ENCODE assay signal across 14 cellular contexts in genomic region chr19:23310729-23311211, GRCh38.
DNase-seq lines count a peak whose midpoint lies in the region; ATAC-seq and TF ChIP-seq lines count a peak whose summit lies in the region.
"Had no signal": no experiment of that assay in that cellular context is flagged by ENCODE, and none has a peak within 500 bp of the region (broad histone marks: within the 10 kb centered on the region; RNA-seq: fewer than 3 reads in every experiment).

No MANE protein-coding gene starts in this region.

- no peaks in the 10 kb centered on the region for H3K4me1 ChIP-seq in IMR-90 (ENCODE audit: control insufficient read depth, insufficient read depth, low read length)
- peaks cover 4% of the 10 kb centered on the region; the same call in 1 of the 2 replicates for H3K4me1 ChIP-seq in PC-9 (replicated peaks; ENCODE audit: insufficient read depth)
- H3K4me1 ChIP-seq: BLaER1, Caco-2 had no signal

- no peak overlapping the region for H2BK15ac ChIP-seq in IMR-90 (ENCODE audit: low read depth, low read length)

- intact Hi-C loops in IMR-90 (cut with micrococcal nuclease) (no loop called here), PC-9 (cut with micrococcal nuclease; ENCODE audit: unreplicated experiment) (no loop called here), MCF 10A (cut with micrococcal nuclease) (no loop called here)
- intact Hi-C loops in activated T-helper 1 cell treated with anti-CD3 and anti-CD28 coated beads, Interleukin-12 subunit alpha, Interleukin-12 subunit beta, Interleukin-2, Interleukin-4 antibody, amounts not matched to agents 30 ng/mL and 10 ng/mL and 1 ng/mL, durations not matched to agents 14 hours and 24 hours and 36 hours (cut with micrococcal nuclease) = no loop called here

- no peak for TF ChIP-seq RAD21 in IMR-90 (IDR thresholded peaks at IDR 0.05; ENCODE audit: low read length)

- POLR2A ChIA-PET in IMR-90 (lab: Charles Lee; ENCODE audit: unreplicated experiment) = no interaction called here
- POLR2A ChIA-PET in PC-9 (lab: Charles Lee; ENCODE audit: unreplicated experiment) = no interaction called here
- POLR2A ChIA-PET in MCF 10A (lab: Yijun Ruan, JAX) = interaction anchor here (0.6 to 0.9 kb wide), 5 partner anchors 10 to 915 kb away, joined by 3 read pairs; no protein-coding TSS in a partner anchor

- no peaks in the 10 kb centered on the region for H3K79me2 ChIP-seq in PC-9 (ENCODE audit: low read depth)

- H4K20me1 ChIP-seq in IMR-90 (ENCODE audit: insufficient read depth, low read length) (no peaks in the 10 kb centered on the region), PC-9 (ENCODE audit: insufficient read depth) (no peaks in the 10 kb centered on the region)
- H4K20me1 ChIP-seq: BLaER1 had no signal

- H2AK9ac ChIP-seq in IMR-90 (replicated peaks; ENCODE audit: low read depth, low read length, poor library complexity) = peak overlapping the region; percentile 42

- WGBS in IMR-90 (ENCODE audit: extremely low coverage in 2 of 2, insufficient read length in 1 of 2), 2 experiments = no CpG with 5 or more reads among the region's 2 CpGs

- no peak overlapping the region for H2BK120ac ChIP-seq in IMR-90 (ENCODE audit: low read depth, low read length)

- H3K9me3 Mint-ChIP-seq in MCF 10A (ENCODE audit: unreplicated experiment) = peaks cover 30% of the 10 kb centered on the region
- H3K9me3 Mint-ChIP-seq in activated T-helper 1 cell treated with anti-CD3 and anti-CD28 coated beads, Interleukin-12 subunit alpha, Interleukin-12 subunit beta, Interleukin-2, Interleukin-4 antibody, amounts not matched to agents 30 ng/mL and 10 ng/mL and 1 ng/mL, durations not matched to agents 14 hours and 24 hours and 36 hours = peaks cover 79% of the 10 kb centered on the region
- H3K9me3 Mint-ChIP-seq: CD8-positive, alpha-beta memory T cell had no signal

- H3K4me3 Mint-ChIP-seq in MCF 10A (ENCODE audit: unreplicated experiment) = no peak overlapping the region
- H3K4me3 Mint-ChIP-seq in activated T-helper 1 cell treated with anti-CD3 and anti-CD28 coated beads, Interleukin-12 subunit alpha, Interleukin-12 subunit beta, Interleukin-2, Interleukin-4 antibody, amounts not matched to agents 30 ng/mL and 10 ng/mL and 1 ng/mL, durations not matched to agents 14 hours and 24 hours and 36 hours = no peak overlapping the region
- H3K4me3 Mint-ChIP-seq: CD8-positive, alpha-beta memory T cell; HFFc6 had no signal

- no peak overlapping the region for H3K4ac ChIP-seq in IMR-90 (ENCODE audit: low read depth, low read length)

- H4K8ac ChIP-seq in IMR-90 (ENCODE audit: low read depth in 2 of 2, low read length in 2 of 2) = no peak overlapping the region

- H3K36me3 ChIP-seq in IMR-90 (ENCODE audit: control insufficient read depth, insufficient read depth, low read length) = no peaks in the 10 kb centered on the region
- no peaks in the 10 kb centered on the region for H3K36me3 ChIP-seq in PC-9 (ENCODE audit: low read depth)
- H3K36me3 ChIP-seq: BLaER1 had no signal

- ATAC-seq in IMR-90 (ENCODE audit: low read depth) = no peak

- no peak overlapping the region for H3K27ac Mint-ChIP-seq in MCF 10A (ENCODE audit: low read depth, unreplicated experiment)
- no peak overlapping the region for H3K27ac Mint-ChIP-seq in activated T-helper 1 cell treated with anti-CD3 and anti-CD28 coated beads, Interleukin-12 subunit alpha, Interleukin-12 subunit beta, Interleukin-2, Interleukin-4 antibody, amounts not matched to agents 30 ng/mL and 10 ng/mL and 1 ng/mL, durations not matched to agents 14 hours and 24 hours and 36 hours
- H3K27ac Mint-ChIP-seq: HFFc6 had no signal

- no peak overlapping the region for H3K4me2 ChIP-seq in IMR-90 (ENCODE audit: low read depth, low read length)
- H3K4me2 ChIP-seq in PC-9 = no peak overlapping the region
- H3K4me2 ChIP-seq: BLaER1 had no signal

- H3K23ac ChIP-seq in IMR-90 (ENCODE audit: low read depth, low read length) = no peak overlapping the region

- no peaks in the 10 kb centered on the region for H3K9me2 ChIP-seq in PC-9 (ENCODE audit: insufficient read depth)

- H2AK5ac ChIP-seq in IMR-90 (ENCODE audit: low read depth, low read length) = no peak overlapping the region

- no peak for TF ChIP-seq POLR2A in IMR-90 (IDR thresholded peaks at IDR 0.05; ENCODE audit: low read depth, low read length)

- H3K4me3 ChIP-seq in IMR-90 (ENCODE audit: insufficient read depth, low read depth, low read length) (no peak overlapping the region), PC-9 (no peak overlapping the region)
- H3K4me3 ChIP-seq: BLaER1 had no signal

- in situ Hi-C loops in IMR-90 (cut with MboI; ENCODE audit: low sequenced_read_pairs) = no loop called here

- H3K9ac ChIP-seq in IMR-90 (ENCODE audit: low read depth, low read length) = no peak overlapping the region
- H3K9ac ChIP-seq: BLaER1 had no signal

- H3K9me1 ChIP-seq in IMR-90 (ENCODE audit: insufficient read depth, low read length) = no peaks in the 10 kb centered on the region

- dilution Hi-C loops in IMR-90 (cut with HindIII; ENCODE audit: low sequenced_read_pairs, unreplicated experiment) = no loop called here

- TF ChIP-seq CTCF in IMR-90 (conservative IDR thresholded peaks at IDR 0.05; ENCODE audit: low read depth, low read length) (no peak), PC-9 (conservative IDR thresholded peaks at IDR 0.05) (no peak), MCF 10A (IDR thresholded peaks at IDR 0.05; ENCODE audit: unreplicated experiment) (no peak)

- H3K4me1 Mint-ChIP-seq in MCF 10A (ENCODE audit: insufficient read depth, unreplicated experiment) = no peaks in the 10 kb centered on the region
- no peaks in the 10 kb centered on the region for H3K4me1 Mint-ChIP-seq in activated T-helper 1 cell treated with anti-CD3 and anti-CD28 coated beads, Interleukin-12 subunit alpha, Interleukin-12 subunit beta, Interleukin-2, Interleukin-4 antibody, amounts not matched to agents 30 ng/mL and 10 ng/mL and 1 ng/mL, durations not matched to agents 14 hours and 24 hours and 36 hours (ENCODE audit: low read depth)
- H3K4me1 Mint-ChIP-seq: CD8-positive, alpha-beta memory T cell had no signal

- H3K79me1 ChIP-seq in IMR-90 (ENCODE audit: low read depth in 1 of 2, low read length in 2 of 2) = no peaks in the 10 kb centered on the region

- H3K14ac ChIP-seq in IMR-90 (replicated peaks; ENCODE audit: low read depth, low read length) = no peak overlapping the region

- H3K27ac ChIP-seq in IMR-90 (ENCODE audit: insufficient read depth, low read length) = no peak overlapping the region
- H3K27ac ChIP-seq in PC-9 = peak overlapping the region; percentile 54
- H3K27ac ChIP-seq: BLaER1 had no signal

- H3K18ac ChIP-seq in IMR-90 (ENCODE audit: low read depth, low read length) = no peak overlapping the region

- no peak overlapping the region for H4K91ac ChIP-seq in IMR-90 (ENCODE audit: insufficient read depth, low read depth, low read length)

- no TSS peak for BruUV-seq in IMR-90 (replicated peaks; lab: Mats Ljungman, UMichigan)
- BruUV-seq in PC-9 (replicated peaks; lab: Mats Ljungman, UMichigan) = no TSS peak
- no TSS peak for BruUV-seq in MCF 10A (replicated peaks; lab: Mats Ljungman, UMichigan)

- no peak overlapping the region for H3K56ac ChIP-seq in IMR-90 (ENCODE audit: extremely low read depth, insufficient read depth, low read length)

- H2BK20ac ChIP-seq in IMR-90 (ENCODE audit: low read depth, low read length) = no peak overlapping the region

- no peak overlapping the region for H2BK5ac ChIP-seq in IMR-90 (ENCODE audit: low read depth, low read length, poor library complexity, severe bottlenecking)

- no peaks in the 10 kb centered on the region for H3K27me3 ChIP-seq in IMR-90 (ENCODE audit: control insufficient read depth, insufficient read depth, low read length)
- H3K27me3 ChIP-seq in PC-9 (ENCODE audit: insufficient read depth, low read depth) = no peaks in the 10 kb centered on the region
- H3K27me3 ChIP-seq: BLaER1 had no signal

- CTCF ChIA-PET in IMR-90 (lab: Yijun Ruan, JAX) = no interaction called here
- CTCF ChIA-PET in PC-9 (lab: Charles Lee) = no interaction called here
- CTCF ChIA-PET in MCF 10A (lab: Yijun Ruan, JAX) = no interaction called here

- H2AFZ ChIP-seq in IMR-90 (replicated peaks; ENCODE audit: low read length, poor library complexity) (no peak overlapping the region), PC-9 (no peak overlapping the region)

- DNase-seq in IMR-90 = no peak
- peak; percentile 34 to 94 for DNase-seq in PC-9
- DNase-seq in MCF 10A (ENCODE audit: unreplicated experiment) = peak; percentile 49
- peak; percentile 82 for DNase-seq in kidney tubule cell (ENCODE audit: low spot score)
- no peak for DNase-seq in AG08396 (ENCODE audit: low spot score)
- no peak for DNase-seq in cerebellum (ENCODE audit: low spot score)
- DNase-seq in activated T-helper 1 cell treated with anti-CD3 and anti-CD28 coated beads, Interleukin-12 subunit alpha, Interleukin-12 subunit beta, Interleukin-2, Interleukin-4 antibody, amounts not matched to agents 30 ng/mL and 10 ng/mL and 1 ng/mL, durations not matched to agents 14 hours and 24 hours and 36 hours (ENCODE audit: low spot score) = no peak
- DNase-seq in NCI-H345 (lab: John Stamatoyannopoulos, UW) = no peak
- DNase-seq: Caco-2; CD8-positive, alpha-beta memory T cell; GF-D8; HCEC 1CT; HFFc6 had no signal

- peaks cover 11% of the 10 kb centered on the region for H3K9me3 ChIP-seq in IMR-90 (ENCODE audit: control insufficient read depth, insufficient read depth, low read length)
- H3K9me3 ChIP-seq in PC-9 (ENCODE audit: insufficient read depth, low read depth) = peaks cover 39% of the 10 kb centered on the region
- H3K9me3 ChIP-seq: BLaER1, Caco-2 had no signal

- no peak overlapping the region for H4K5ac ChIP-seq in IMR-90 (ENCODE audit: low read depth, low read length)

- peaks cover 25% of the 10 kb centered on the region for H3F3A ChIP-seq in PC-9 (ENCODE audit: insufficient read depth, low read depth)

- no peaks in the 10 kb centered on the region for H3K36me3 Mint-ChIP-seq in MCF 10A (ENCODE audit: insufficient read depth, unreplicated experiment)
- H3K36me3 Mint-ChIP-seq in activated T-helper 1 cell treated with anti-CD3 and anti-CD28 coated beads, Interleukin-12 subunit alpha, Interleukin-12 subunit beta, Interleukin-2, Interleukin-4 antibody, amounts not matched to agents 30 ng/mL and 10 ng/mL and 1 ng/mL, durations not matched to agents 14 hours and 24 hours and 36 hours (ENCODE audit: low read depth) = no peaks in the 10 kb centered on the region

- H3K27me3 Mint-ChIP-seq in MCF 10A (ENCODE audit: insufficient read depth, unreplicated experiment) = no peaks in the 10 kb centered on the region
- no peaks in the 10 kb centered on the region for H3K27me3 Mint-ChIP-seq in activated T-helper 1 cell treated with anti-CD3 and anti-CD28 coated beads, Interleukin-12 subunit alpha, Interleukin-12 subunit beta, Interleukin-2, Interleukin-4 antibody, amounts not matched to agents 30 ng/mL and 10 ng/mL and 1 ng/mL, durations not matched to agents 14 hours and 24 hours and 36 hours (ENCODE audit: insufficient read depth)

TF ChIP-seq in IMR-90, 13 proteins besides CTCF, POLR2A, EP300 and RAD21 (continues in another document):
- TF ChIP-seq RFX5 (IDR thresholded peaks at IDR 0.05; ENCODE audit: low read depth, low read length) (no peak), BHLHE40 (IDR thresholded peaks at IDR 0.05; ENCODE audit: low read depth, low read length) (no peak), CHD1 (IDR thresholded peaks at IDR 0.05; ENCODE audit: low read depth, low read length) (no peak)

Comparison
In these comparisons a context has a peak if more than half of its experiments do, and no peak if none do; other contexts are left out.
1. DNase-seq: peak in PC-9 (2 of 2), MCF 10A (single experiment) and kidney tubule cell (single experiment); none in IMR-90 (single experiment), AG08396 (single experiment), cerebellum (single experiment), activated T-helper 1 cell treated with anti-CD3 and anti-CD28 coated beads, Interleukin-12 subunit alpha, Interleukin-12 subunit beta, Interleukin-2, Interleukin-4 antibody, amounts not matched to agents 30 ng/mL and 10 ng/mL and 1 ng/mL, durations not matched to agents 14 hours and 24 hours and 36 hours (single experiment) and NCI-H345 (single experiment).